Comparison of ENCODE assay signal across 17 cellular contexts in the genomic region with DNA sequence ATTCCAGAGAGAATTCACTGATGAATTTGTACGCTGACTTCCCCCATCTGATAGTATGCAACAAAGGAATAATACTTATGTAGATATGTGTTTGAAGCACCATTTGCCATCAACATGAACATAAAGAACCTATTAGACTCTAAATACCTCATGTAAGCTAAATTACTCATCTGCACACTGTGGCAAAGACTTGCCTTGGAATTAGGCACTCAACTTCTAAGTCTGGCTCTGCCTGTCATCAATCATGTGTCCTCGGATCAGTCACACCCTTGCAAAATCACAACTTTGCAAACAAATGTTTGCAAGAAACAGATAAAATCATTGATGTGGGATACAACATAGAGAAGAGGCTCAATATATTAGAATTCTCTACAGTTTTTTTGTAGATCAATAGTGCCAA.
"Had no signal": no experiment of that assay in that cellular context is flagged by ENCODE, and none has a peak within 500 bp of the region (broad histone marks: within the 10 kb centered on the region; RNA-seq: fewer than 3 reads in every experiment).

No MANE protein-coding gene starts in this region.

- H3K9me3 Mint-ChIP-seq: activated CD4-positive, alpha-beta memory T cell treated with anti-CD3 and anti-CD28 coated beads for 36 hours; activated naive CD4-positive, alpha-beta T cell treated with anti-CD3 and anti-CD28 coated beads, Interleukin-2, amount 50 U/mL, for 24 hours; stimulated activated memory B cell treated with anti-CD40 and anti-IgM and Interleukin-4, amounts not matched to agents 10 μg/mL and 1 μg/mL and 100 μg/mL, for 72 hours had no signal

- H3K36me3 ChIP-seq: adrenal gland, colonic mucosa, esophagus squamous epithelium, tibial artery had no signal

- H3K27me3 Mint-ChIP-seq: stimulated activated memory B cell treated with anti-CD40 and anti-IgM and Interleukin-4, amounts not matched to agents 10 μg/mL and 1 μg/mL and 100 μg/mL, for 72 hours had no signal

- H3K36me3 Mint-ChIP-seq: activated CD4-positive, alpha-beta memory T cell treated with anti-CD3 and anti-CD28 coated beads for 36 hours; activated naive CD4-positive, alpha-beta T cell treated with anti-CD3 and anti-CD28 coated beads, Interleukin-2, amount 50 U/mL, for 24 hours; naive thymus-derived CD4-positive, alpha-beta T cell; stimulated activated memory B cell treated with anti-CD40 and anti-IgM and Interleukin-4, amounts not matched to agents 10 μg/mL and 1 μg/mL and 100 μg/mL, for 72 hours had no signal

- H3K4me1 ChIP-seq: adrenal gland, colonic mucosa, parathyroid adenoma had no signal

- H3K27me3 ChIP-seq: adrenal gland, colonic mucosa, esophagus squamous epithelium, tibial artery had no signal

- H3K9me3 ChIP-seq: adrenal gland, colonic mucosa, esophagus squamous epithelium, mucosa of descending colon, tibial artery had no signal

- H3K4me1 Mint-ChIP-seq: activated naive CD4-positive, alpha-beta T cell treated with anti-CD3 and anti-CD28 coated beads, Interleukin-2, amount 50 U/mL, for 24 hours; naive thymus-derived CD4-positive, alpha-beta T cell; stimulated activated memory B cell treated with anti-CD40 and anti-IgM and Interleukin-4, amounts not matched to agents 10 μg/mL and 1 μg/mL and 100 μg/mL, for 72 hours had no signal

- H3K4me3 ChIP-seq: adrenal gland, colonic mucosa, esophagus squamous epithelium, mucosa of descending colon, tibial artery had no signal

- H3K27ac Mint-ChIP-seq: activated CD4-positive, alpha-beta memory T cell treated with anti-CD3 and anti-CD28 coated beads for 36 hours; activated naive CD4-positive, alpha-beta T cell treated with anti-CD3 and anti-CD28 coated beads, Interleukin-2, amount 50 U/mL, for 24 hours; naive thymus-derived CD4-positive, alpha-beta T cell; stimulated activated memory B cell treated with anti-CD40 and anti-IgM and Interleukin-4, amounts not matched to agents 10 μg/mL and 1 μg/mL and 100 μg/mL, for 72 hours had no signal

- H3K4me3 Mint-ChIP-seq: activated CD4-positive, alpha-beta memory T cell treated with anti-CD3 and anti-CD28 coated beads for 36 hours; activated naive CD4-positive, alpha-beta T cell treated with anti-CD3 and anti-CD28 coated beads, Interleukin-2, amount 50 U/mL, for 24 hours; naive thymus-derived CD4-positive, alpha-beta T cell; stimulated activated memory B cell treated with anti-CD40 and anti-IgM and Interleukin-4, amounts not matched to agents 10 μg/mL and 1 μg/mL and 100 μg/mL, for 72 hours had no signal

- ATAC-seq: left lobe of liver; mucosa of descending colon; naive thymus-derived CD4-positive, alpha-beta T cell; stimulated activated memory B cell treated with anti-CD40 and anti-IgM and Interleukin-4, amounts not matched to agents 10 μg/mL and 1 μg/mL and 100 μg/mL, for 72 hours had no signal

- DNase-seq: activated CD4-positive, alpha-beta memory T cell treated with anti-CD3 and anti-CD28 coated beads for 36 hours; activated effector memory CD4-positive, alpha-beta T cell treated with anti-CD3 and anti-CD28 coated beads, Interleukin-2, amount 50 U/mL, for 16 hours; activated T-cell treated with anti-CD3 and anti-CD28 coated beads, Interleukin-2, amount 50 U/mL, for 48 hours; caudate nucleus; colonic mucosa; esophagus squamous epithelium; islet precursor cell; mucosa of descending colon; naive thymus-derived CD4-positive, alpha-beta T cell; stimulated activated CD4-positive, alpha-beta T cell treated with anti-CD3 and anti-CD28 coated beads, Interleukin-2, amount 100 ng/mL, for 48 hours; tibial artery had no signal

- H3K27ac ChIP-seq: adrenal gland, colonic mucosa, parathyroid adenoma, tibial artery, VCaP had no signal
